Comparison of ENCODE assay signal across 23 cellular contexts in genomic region chr6:19734061-19734460, GRCh38.
"Had no signal": no experiment of that assay in that cellular context is flagged by ENCODE, and none has a peak within 500 bp of the region (broad histone marks: within the 10 kb centered on the region; RNA-seq: fewer than 3 reads in every experiment).

No MANE protein-coding gene starts in this region.

- H3K4me1 Mint-ChIP-seq: central memory CD8-positive, alpha-beta T cell had no signal

- DNase-seq: activated CD4-positive, alpha-beta memory T cell treated with anti-CD3 and anti-CD28 coated beads for 36 hours; activated CD4-positive, alpha-beta T cell treated with anti-CD3 and anti-CD28 coated beads for 48 hours; activated gamma-delta T cell; aorta; colonic mucosa; dorsolateral prefrontal cortex; effector memory CD8-positive, alpha-beta T cell; heart left ventricle; islet precursor cell; left colon; mesendoderm; mucosa of descending colon; nephron progenitor cell; occipital lobe; right lobe of liver; stimulated activated CD4-positive, alpha-beta T cell treated with anti-CD3 and anti-CD28 coated beads, Interleukin-1b, Interleukin-23, amount 100 ng/mL, for 48 hours; substantia nigra; thyroid gland had no signal

- H3K27me3 ChIP-seq: colonic mucosa, heart left ventricle, right lobe of liver, thyroid gland had no signal

- H3K9me3 ChIP-seq: colonic mucosa, mucosa of descending colon, right lobe of liver, thyroid gland had no signal

- H3K4me3 Mint-ChIP-seq: activated CD4-positive, alpha-beta memory T cell treated with anti-CD3 and anti-CD28 coated beads for 36 hours; central memory CD8-positive, alpha-beta T cell; effector memory CD8-positive, alpha-beta T cell; nephron progenitor cell; stimulated activated naive CD8-positive, alpha-beta T cell treated with anti-CD3 and anti-CD28 coated beads, Interleukin-15, Interleukin-2, amounts not matched to agents 100 ng/mL and 50 ng/mL, for 24 hours; T-helper 1 cell treated with Interleukin-12 subunit alpha and Interleukin-12 subunit beta and Interleukin-4 antibody, amounts not matched to agents 30 μg/mL and 1 μg/mL, for 36 hours had no signal

- H3K4me3 ChIP-seq: colonic mucosa, dorsolateral prefrontal cortex, heart left ventricle, mucosa of descending colon, right lobe of liver, skin epidermis, thyroid gland had no signal

- H3K9me3 Mint-ChIP-seq: activated CD4-positive, alpha-beta memory T cell treated with anti-CD3 and anti-CD28 coated beads for 36 hours; stimulated activated naive CD8-positive, alpha-beta T cell treated with anti-CD3 and anti-CD28 coated beads, Interleukin-15, Interleukin-2, amounts not matched to agents 100 ng/mL and 50 ng/mL, for 24 hours had no signal

- ATAC-seq: activated naive CD4-positive, alpha-beta T cell treated with anti-CD3 and anti-CD28 coated beads, Interleukin-2, amount 50 U/mL, for 72 hours; effector memory CD8-positive, alpha-beta T cell; heart left ventricle; left colon; mucosa of descending colon; right lobe of liver had no signal

- H3K27ac Mint-ChIP-seq: activated CD4-positive, alpha-beta memory T cell treated with anti-CD3 and anti-CD28 coated beads for 36 hours; activated naive CD4-positive, alpha-beta T cell treated with anti-CD3 and anti-CD28 coated beads, Interleukin-2, amount 50 U/mL, for 72 hours; effector memory CD8-positive, alpha-beta T cell; nephron progenitor cell; stimulated activated naive CD8-positive, alpha-beta T cell treated with anti-CD3 and anti-CD28 coated beads, Interleukin-15, Interleukin-2, amounts not matched to agents 100 ng/mL and 50 ng/mL, for 24 hours; T-helper 1 cell treated with Interleukin-12 subunit alpha and Interleukin-12 subunit beta and Interleukin-4 antibody, amounts not matched to agents 30 μg/mL and 1 μg/mL, for 36 hours had no signal

- H3K27ac ChIP-seq: colonic mucosa, dorsolateral prefrontal cortex, heart left ventricle, right lobe of liver, thyroid gland had no signal

- H3K36me3 ChIP-seq: colonic mucosa, heart left ventricle, right lobe of liver, thyroid gland had no signal

- H3K36me3 Mint-ChIP-seq: activated CD4-positive, alpha-beta memory T cell treated with anti-CD3 and anti-CD28 coated beads for 36 hours; activated naive CD4-positive, alpha-beta T cell treated with anti-CD3 and anti-CD28 coated beads, Interleukin-2, amount 50 U/mL, for 72 hours had no signal

- H3K4me1 ChIP-seq: colonic mucosa, heart left ventricle, right lobe of liver, thyroid gland had no signal

- H3K27me3 Mint-ChIP-seq: activated CD4-positive, alpha-beta memory T cell treated with anti-CD3 and anti-CD28 coated beads for 36 hours; central memory CD8-positive, alpha-beta T cell; effector memory CD8-positive, alpha-beta T cell; stimulated activated naive CD8-positive, alpha-beta T cell treated with anti-CD3 and anti-CD28 coated beads, Interleukin-15, Interleukin-2, amounts not matched to agents 100 ng/mL and 50 ng/mL, for 24 hours had no signal
